15 cellular contexts compared by ENCODE assay signal in genomic region chr3:95588473-95588872, GRCh38.
A peak's percentile ranks its signal among the peaks of the same experiment; 100 is the strongest.
DNase-seq lines count a peak whose midpoint lies in the region; ATAC-seq and TF ChIP-seq lines count a peak whose summit lies in the region.
"Had no signal": no experiment of that assay in that cellular context is flagged by ENCODE, and none has a peak within 500 bp of the region (broad histone marks: within the 10 kb centered on the region; RNA-seq: fewer than 3 reads in every experiment).

No MANE protein-coding gene starts in this region.

- H3K27ac Mint-ChIP-seq in stimulated activated naive CD8-positive, alpha-beta T cell treated with anti-CD3 and anti-CD28 coated beads, Interleukin-15, amount 100 ng/mL, for 72 hours, result no peak overlapping the region
- H3K27ac Mint-ChIP-seq: B cell; CD8-positive, alpha-beta T cell; GM23338 had no signal

- peaks cover 0 to 7% of the 10 kb centered on the region in 2 donors for H3K9me3 Mint-ChIP-seq in stimulated activated naive CD8-positive, alpha-beta T cell treated with anti-CD3 and anti-CD28 coated beads, Interleukin-15, amount 100 ng/mL, for 72 hours
- H3K9me3 Mint-ChIP-seq: CD8-positive, alpha-beta T cell had no signal

- peak overlapping the region; percentile 31 for H3K23ac ChIP-seq in neuronal stem cell (ENCODE audit: low read depth, low read length, poor library complexity)

- H3K18ac ChIP-seq in neuronal stem cell (ENCODE audit: low read length), result peak overlapping the region; percentile 19

- H3K4ac ChIP-seq in neuronal stem cell (ENCODE audit: low read length), result no peak overlapping the region

- H3K9ac ChIP-seq in neuronal stem cell (ENCODE audit: low read depth, low read length, poor library complexity), result no peak overlapping the region
- H3K9ac ChIP-seq: BLaER1 treated with 17β-estradiol and CSF1 and Interleukin-3, amounts not matched to agents 10 nM and 100 nM had no signal

- H2BK5ac ChIP-seq in neuronal stem cell (ENCODE audit: low read length), result no peak overlapping the region

- no peak overlapping the region for H2BK120ac ChIP-seq in neuronal stem cell (ENCODE audit: low read depth, low read length)

- TF ChIP-seq EP300 in upper lobe of left lung (IDR thresholded peaks at IDR 0.05), result no peak

- no peak overlapping the region for H4K8ac ChIP-seq in neuronal stem cell (ENCODE audit: low read depth, low read length)

- no peak overlapping the region for H2AFZ ChIP-seq in neuronal stem cell (ENCODE audit: low read length)
- H2AFZ ChIP-seq: GM23338 had no signal

- H3K14ac ChIP-seq in neuronal stem cell (ENCODE audit: low read length), result peak overlapping the region; percentile 89

- no peak overlapping the region for H3K4me2 ChIP-seq in neuronal stem cell (ENCODE audit: insufficient read depth, low read length, poor library complexity, severe bottlenecking)
- H3K4me2 ChIP-seq: BLaER1 treated with 17β-estradiol and CSF1 and Interleukin-3, amounts not matched to agents 10 nM and 100 nM; GM23338 had no signal

- H2BK12ac ChIP-seq in neuronal stem cell (ENCODE audit: low read length), result no peak overlapping the region

- intact Hi-C loops in Right ventricle myocardium inferior (cut with DNase I), result no loop called here
- intact Hi-C loops in left cardiac atrium (cut with DNase I), result no loop called here

- H3K27me3 Mint-ChIP-seq in stimulated activated naive CD8-positive, alpha-beta T cell treated with anti-CD3 and anti-CD28 coated beads, Interleukin-15, amount 100 ng/mL, for 72 hours, result no peaks in the 10 kb centered on the region
- H3K27me3 Mint-ChIP-seq: B cell had no signal

- H4K91ac ChIP-seq in neuronal stem cell (ENCODE audit: low read depth, low read length, poor library complexity), result no peak overlapping the region

- WGBS in neuronal stem cell (ENCODE audit: extremely low coverage in 2 of 2, insufficient read length in 2 of 2, insufficient replicate concordance in 1 of 2), 2 donors, result no CpG with 5 or more reads among the region's 13 CpGs
- WGBS in upper lobe of left lung, 2 donors, result 84 to 96% methylated on average over 4 to 13 of the region's 13 CpGs

- H3K4me3 ChIP-seq in neuronal stem cell (ENCODE audit: low read length in 2 of 2), result no peak overlapping the region
- H3K4me3 ChIP-seq in upper lobe of left lung, result no peak overlapping the region
- H3K4me3 ChIP-seq: BLaER1 treated with 17β-estradiol and CSF1 and Interleukin-3, amounts not matched to agents 10 nM and 100 nM; GM23338 had no signal

- no peaks in the 10 kb centered on the region for H3K9me3 ChIP-seq in neuronal stem cell (replicated peaks in 1 of 2; ENCODE audit: control insufficient read depth in 2 of 2, insufficient read depth in 1 of 2, low read depth in 1 of 2, low read length in 2 of 2)
- no peaks in the 10 kb centered on the region for H3K9me3 ChIP-seq in upper lobe of left lung

- no peak overlapping the region for H3K27ac ChIP-seq in neuronal stem cell (replicated peaks; ENCODE audit: low read length)
- H3K27ac ChIP-seq in upper lobe of left lung, result no peak overlapping the region
- H3K27ac ChIP-seq: BLaER1 treated with 17β-estradiol and CSF1 and Interleukin-3, amounts not matched to agents 10 nM and 100 nM; HL-60 had no signal

- H3K27me3 ChIP-seq in neuronal stem cell (ENCODE audit: control insufficient read depth in 3 of 3, insufficient read depth in 3 of 3, low read depth in 1 of 3, low read length in 3 of 3) (no peaks in the 10 kb centered on the region), upper lobe of left lung (no peaks in the 10 kb centered on the region)
- H3K27me3 ChIP-seq: BLaER1 treated with 17β-estradiol and CSF1 and Interleukin-3, amounts not matched to agents 10 nM and 100 nM had no signal

- H3K4me3 Mint-ChIP-seq in stimulated activated naive CD8-positive, alpha-beta T cell treated with anti-CD3 and anti-CD28 coated beads, Interleukin-15, amount 100 ng/mL, for 72 hours, result no peak overlapping the region
- H3K4me3 Mint-ChIP-seq: B cell; CD8-positive, alpha-beta T cell; GM23338 had no signal

- no peak overlapping the region for H2BK15ac ChIP-seq in neuronal stem cell (ENCODE audit: low read length)

- no peak overlapping the region for H2AK5ac ChIP-seq in neuronal stem cell (ENCODE audit: low read depth, low read length)

- H3K4me1 ChIP-seq in neuronal stem cell (ENCODE audit: control insufficient read depth in 2 of 2, insufficient read depth in 1 of 2, low read depth in 1 of 2, low read length in 2 of 2) (no peaks in the 10 kb centered on the region), upper lobe of left lung (no peaks in the 10 kb centered on the region)
- H3K4me1 ChIP-seq: BLaER1 treated with 17β-estradiol and CSF1 and Interleukin-3, amounts not matched to agents 10 nM and 100 nM had no signal

- ATAC-seq in Right ventricle myocardium inferior, result no peak
- no peak for ATAC-seq in left cardiac atrium
- peak; percentile 31 to 57 for ATAC-seq in upper lobe of left lung (ENCODE audit: low FRiP score in 2 of 2)
- no peak for ATAC-seq in stimulated activated naive CD8-positive, alpha-beta T cell treated with anti-CD3 and anti-CD28 coated beads, Interleukin-15, amount 100 ng/mL, for 72 hours
- ATAC-seq: CD8-positive, alpha-beta T cell; GM23338 had no signal

- no peaks in the 10 kb centered on the region for H3K36me3 ChIP-seq in neuronal stem cell (replicated peaks in 1 of 2; ENCODE audit: control insufficient read depth in 2 of 2, insufficient read depth in 2 of 2, low read length in 2 of 2)
- H3K36me3 ChIP-seq in upper lobe of left lung, result no peaks in the 10 kb centered on the region
- H3K36me3 ChIP-seq: BLaER1 treated with 17β-estradiol and CSF1 and Interleukin-3, amounts not matched to agents 10 nM and 100 nM had no signal

- H3K4me1 Mint-ChIP-seq in stimulated activated naive CD8-positive, alpha-beta T cell treated with anti-CD3 and anti-CD28 coated beads, Interleukin-15, amount 100 ng/mL, for 72 hours, result no peaks in the 10 kb centered on the region
- H3K4me1 Mint-ChIP-seq: B cell, GM23338 had no signal

- DNase-seq in Right ventricle myocardium inferior (ENCODE audit: missing footprints) (peak; percentile 51), left cardiac atrium (no peak), neuronal stem cell (ENCODE audit: low spot score) (no peak), upper lobe of left lung (peak in 1 of 2 donors; percentile 60)
- no peak for DNase-seq in stimulated activated naive CD8-positive, alpha-beta T cell treated with anti-CD3 and anti-CD28 coated beads, Interleukin-15, amount 100 ng/mL, for 72 hours
- DNase-seq in stimulated activated CD8-positive, alpha-beta memory T cell treated with anti-CD3 and anti-CD28 coated beads, Interleukin-4, amount 100 ng/mL, for 48 hours, result no peak
- DNase-seq: Calu3; CD8-positive, alpha-beta T cell; DMS79 treated with DMSO at 0.1 percent for 48 hours; GF-D8; HCEC 1CT had no signal

- TF ChIP-seq POLR2A in upper lobe of left lung (IDR thresholded peaks at IDR 0.05), result no peak

- no peak for TF ChIP-seq CTCF in upper lobe of left lung (IDR thresholded peaks at IDR 0.05)

- no peaks in the 10 kb centered on the region for H3K79me1 ChIP-seq in neuronal stem cell (ENCODE audit: low read depth, low read length)

Comparison
In these comparisons a context has a peak if more than half of its experiments do, and no peak if none do; other contexts are left out.
1. ATAC-seq: peak in upper lobe of left lung (2 of 2); none in Right ventricle myocardium inferior (single experiment), left cardiac atrium (0 of 2) and stimulated activated naive CD8-positive, alpha-beta T cell treated with anti-CD3 and anti-CD28 coated beads, Interleukin-15, amount 100 ng/mL, for 72 hours (single experiment).